ENCODE assay signal across 12 cellular contexts in the genomic region with DNA sequence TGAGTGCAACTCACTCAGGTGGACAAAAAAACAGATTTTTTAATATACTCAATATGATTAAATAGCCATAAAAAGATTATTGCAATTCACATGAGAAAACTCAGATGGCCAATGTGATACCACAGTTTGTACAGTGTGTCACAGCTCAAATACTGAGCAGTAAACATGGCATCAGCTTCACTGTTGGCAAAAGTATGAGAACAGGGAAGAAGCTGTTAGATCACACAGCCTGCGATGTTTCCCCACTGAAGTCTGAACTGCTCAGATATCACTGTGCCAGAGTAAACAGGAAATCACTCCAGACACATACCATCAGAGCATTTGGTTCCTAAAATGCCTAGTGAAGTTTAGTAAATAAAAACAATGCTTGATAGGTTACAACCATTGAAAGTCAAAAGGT.
DNase-seq lines count a peak whose midpoint lies in the region; ATAC-seq lines count a peak whose summit lies in the region.
"Had no signal": no experiment of that assay in that cellular context is flagged by ENCODE, and none has a peak within 500 bp of the region (broad histone marks: within the 10 kb centered on the region; RNA-seq: fewer than 3 reads in every experiment).

No MANE protein-coding gene starts in this region.

- DNase-seq in DMS53 treated with DMSO at 0.1 percent for 48 hours (lab: John Stamatoyannopoulos, UW; ENCODE audit: unreplicated experiment) (peak; percentile 69), NCI-H345 (lab: John Stamatoyannopoulos, UW) (peak; percentile 13), brain pericyte (ENCODE audit: low read depth, low spot score) (peak; percentile 21), non-pigmented ciliary epithelial cell (ENCODE audit: low read depth) (peak; percentile 13), GDM1 (lab: John Stamatoyannopoulos, UW) (no peak)
- no peak for DNase-seq in stimulated activated effector memory CD8-positive, alpha-beta T cell treated with anti-CD3 and anti-CD28 coated beads, Interleukin-12 subunit alpha, Interleukin-12 subunit beta, amount 100 ng/mL, for 72 hours (ENCODE audit: low spot score in 2 of 2)
- DNase-seq: activated gamma-delta T cell, cortex of kidney, head of caudate nucleus, lower lobe of right lung had no signal

- H3K4me1 Mint-ChIP-seq in stimulated activated effector memory CD8-positive, alpha-beta T cell treated with anti-CD3 and anti-CD28 coated beads, Interleukin-12 subunit alpha, Interleukin-12 subunit beta, amount 100 ng/mL, for 72 hours = no peaks in the 10 kb centered on the region

- no peak for ATAC-seq in GM21576 (IDR thresholded peaks at IDR 0.05; ENCODE audit: unreplicated experiment)
- no peak for ATAC-seq in GM21447 (IDR thresholded peaks at IDR 0.05; ENCODE audit: unreplicated experiment)
- no peak for ATAC-seq in stimulated activated effector memory CD8-positive, alpha-beta T cell treated with anti-CD3 and anti-CD28 coated beads, Interleukin-12 subunit alpha, Interleukin-12 subunit beta, amount 100 ng/mL, for 72 hours

- H3K36me3 Mint-ChIP-seq in stimulated activated effector memory CD8-positive, alpha-beta T cell treated with anti-CD3 and anti-CD28 coated beads, Interleukin-12 subunit alpha, Interleukin-12 subunit beta, amount 100 ng/mL, for 72 hours = no peaks in the 10 kb centered on the region

- no peaks in the 10 kb centered on the region for H3K9me3 Mint-ChIP-seq in stimulated activated effector memory CD8-positive, alpha-beta T cell treated with anti-CD3 and anti-CD28 coated beads, Interleukin-12 subunit alpha, Interleukin-12 subunit beta, amount 100 ng/mL, for 72 hours

- no peak overlapping the region for H3K4me3 Mint-ChIP-seq in stimulated activated effector memory CD8-positive, alpha-beta T cell treated with anti-CD3 and anti-CD28 coated beads, Interleukin-12 subunit alpha, Interleukin-12 subunit beta, amount 100 ng/mL, for 72 hours

- H3K27ac Mint-ChIP-seq in stimulated activated effector memory CD8-positive, alpha-beta T cell treated with anti-CD3 and anti-CD28 coated beads, Interleukin-12 subunit alpha, Interleukin-12 subunit beta, amount 100 ng/mL, for 72 hours = no peak overlapping the region

Comparison
In these comparisons a context has a peak if more than half of its experiments do, and no peak if none do; other contexts are left out.
1. DNase-seq: peak in DMS53 treated with DMSO at 0.1 percent for 48 hours (single experiment), NCI-H345 (single experiment), brain pericyte (single experiment) and non-pigmented ciliary epithelial cell (single experiment); none in GDM1 (single experiment) and stimulated activated effector memory CD8-positive, alpha-beta T cell treated with anti-CD3 and anti-CD28 coated beads, Interleukin-12 subunit alpha, Interleukin-12 subunit beta, amount 100 ng/mL, for 72 hours (0 of 2).